ENCODE assay signal across 15 cellular contexts in the genomic region with DNA sequence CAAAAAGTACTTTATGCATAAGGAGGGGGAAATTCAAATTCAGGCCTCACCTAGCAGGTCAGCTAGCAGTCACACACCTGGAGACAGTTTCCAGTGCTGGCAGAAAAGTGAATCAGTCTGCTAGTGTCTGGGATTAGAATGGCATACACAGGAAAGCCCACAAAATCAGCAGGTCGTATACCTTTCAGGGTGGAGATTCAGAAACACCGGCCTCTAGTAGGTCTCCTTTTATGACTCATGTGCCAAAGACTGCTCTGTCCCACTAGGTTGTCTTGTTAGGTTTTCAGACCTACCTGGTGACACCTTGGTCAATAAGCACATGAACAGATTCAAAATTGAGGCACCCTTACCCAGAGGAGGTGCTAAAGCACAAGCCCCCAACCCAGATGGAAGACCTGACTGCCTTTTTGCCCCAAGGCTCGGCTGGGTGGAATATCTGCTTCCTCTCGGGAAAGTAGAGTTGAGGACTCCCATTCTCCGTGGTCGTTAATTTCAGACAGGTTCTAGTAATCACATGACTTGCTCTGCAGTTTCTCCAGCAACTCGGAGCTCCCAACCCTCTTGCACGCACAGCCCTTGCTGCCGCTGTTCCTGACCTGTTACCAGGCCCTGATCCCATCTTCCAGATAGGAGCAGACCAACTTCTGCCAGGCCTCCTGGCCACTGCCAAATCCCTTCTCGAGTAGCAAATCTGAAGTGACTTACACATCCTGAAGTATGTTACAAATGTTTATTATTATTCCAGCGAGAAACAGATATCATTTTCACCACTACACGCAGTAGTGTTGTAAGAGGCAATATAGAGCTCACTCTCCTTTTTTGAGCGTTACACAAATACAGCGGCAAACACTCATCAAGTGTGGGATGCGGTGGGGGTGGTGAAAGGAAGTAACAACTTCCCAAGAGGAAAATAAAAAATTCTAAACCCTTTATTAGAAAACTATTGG. TPM values are rescaled to one million over a fixed set of nuclear protein-coding genes. Genes with fewer than 3 reads are reported as not detected.
DNase-seq lines count a peak whose midpoint lies in the region; ATAC-seq and TF ChIP-seq lines count a peak whose summit lies in the region.
"Had no signal": no experiment of that assay in that cellular context is flagged by ENCODE, and none has a peak within 500 bp of the region (broad histone marks: within the 10 kb centered on the region; RNA-seq: fewer than 3 reads in every experiment).

No MANE protein-coding gene starts in this region.

- H4K20me1 ChIP-seq in mammary epithelial cell (ENCODE audit: insufficient read depth, low read length) = no peaks in the 10 kb centered on the region

- H3K36me3 ChIP-seq in breast epithelium = no peaks in the 10 kb centered on the region
- H3K36me3 ChIP-seq in mammary epithelial cell (ENCODE audit: insufficient read depth, low read length) = peaks cover 2% of the 10 kb centered on the region
- H3K36me3 ChIP-seq in vagina = no peaks in the 10 kb centered on the region

- no peaks in the 10 kb centered on the region for H3K27me3 Mint-ChIP-seq in activated CD8-positive, alpha-beta T cell treated with anti-CD3 and anti-CD28 coated beads, Interleukin-2, amount 10 ng/mL, durations not matched to agents 7 days and 5 days (ENCODE audit: low read depth)
- H3K27me3 Mint-ChIP-seq: progenitor cell of endocrine pancreas had no signal

- H3K4me1 Mint-ChIP-seq in activated CD8-positive, alpha-beta T cell treated with anti-CD3 and anti-CD28 coated beads, Interleukin-2, amount 10 ng/mL, durations not matched to agents 7 days and 5 days (ENCODE audit: low read depth) = peaks cover 47% of the 10 kb centered on the region

- H3K36me3 Mint-ChIP-seq in activated CD8-positive, alpha-beta T cell treated with anti-CD3 and anti-CD28 coated beads, Interleukin-2, amount 10 ng/mL, durations not matched to agents 7 days and 5 days (ENCODE audit: low read depth) = peaks cover 14% of the 10 kb centered on the region

- H3K4me2 ChIP-seq in mammary epithelial cell (ENCODE audit: insufficient read depth, low read depth, low read length) = no peak overlapping the region

- H3K9me3 ChIP-seq in breast epithelium (no peaks in the 10 kb centered on the region), mammary epithelial cell (replicated peaks; ENCODE audit: insufficient read depth, low read length) (peaks cover 4% of the 10 kb centered on the region), vagina (no peaks in the 10 kb centered on the region)
- H3K9me3 ChIP-seq: heart left ventricle had no signal

- POLR2A ChIA-PET in activated CD8-positive, alpha-beta T cell treated with anti-CD3 and anti-CD28 coated beads, Interleukin-2, amount 10 ng/mL, durations not matched to agents 7 days and 5 days (lab: Charles Lee) = interaction anchor here (1.2 kb wide), 1 partner anchor 47 kb away, joined by 9 read pairs; a partner anchor contains a TSS

- in situ Hi-C loops in mammary epithelial cell (cut with MboI; ENCODE audit: low sequenced_read_pairs in 2 of 2) = no loop called here

- no peak for ATAC-seq in activated CD8-positive, alpha-beta T cell treated with anti-CD3 and anti-CD28 coated beads, Interleukin-2, amount 10 ng/mL, durations not matched to agents 7 days and 5 days
- no peak for ATAC-seq in GM18502 (IDR thresholded peaks at IDR 0.05; ENCODE audit: poor library complexity, unreplicated experiment)

- no peak overlapping the region for H3K4me3 ChIP-seq in breast epithelium
- H3K4me3 ChIP-seq in mammary epithelial cell (replicated peaks in 1 of 3; ENCODE audit: insufficient read depth in 1 of 3, low read depth in 2 of 3, low read length in 3 of 3) = no peak overlapping the region
- no peak overlapping the region for H3K4me3 ChIP-seq in fibroblast of villous mesenchyme (ENCODE audit: low read depth, low read length)
- no peak overlapping the region for H3K4me3 ChIP-seq in vagina
- H3K4me3 ChIP-seq: lung had no signal

- TF ChIP-seq CTCF in breast epithelium (IDR thresholded peaks at IDR 0.05) (no peak), mammary epithelial cell (conservative IDR thresholded peaks at IDR 0.05 in 1 of 2, IDR thresholded peaks at IDR 0.05 in 1 of 2; ENCODE audit: extremely low read depth in 1 of 2, insufficient read depth in 1 of 2, low read depth in 1 of 2, low read length in 2 of 2) (no peak), fibroblast of villous mesenchyme (IDR thresholded peaks at IDR 0.05; ENCODE audit: insufficient read depth, low read depth, low read length) (no peak), vagina (IDR thresholded peaks at IDR 0.05) (no peak)

- H3K27me3 ChIP-seq in breast epithelium (no peaks in the 10 kb centered on the region), mammary epithelial cell (ENCODE audit: insufficient read depth, low read length) (no peaks in the 10 kb centered on the region), vagina (no peaks in the 10 kb centered on the region)
- H3K27me3 ChIP-seq: heart left ventricle had no signal

- dilution Hi-C loops in mammary epithelial cell (cut with HindIII; ENCODE audit: low sequenced_read_pairs) = no loop called here

- CTCF ChIA-PET in mammary epithelial cell (lab: Charles Lee; ENCODE audit: low non-redundant PET) = no interaction called here
- CTCF ChIA-PET in activated CD8-positive, alpha-beta T cell treated with anti-CD3 and anti-CD28 coated beads, Interleukin-2, amount 10 ng/mL, durations not matched to agents 7 days and 5 days (lab: Charles Lee) = interaction anchor here (2.2 to 2.3 kb wide), 2 partner anchors 9 to 143 kb away, joined by 5 to 6 read pairs; no protein-coding TSS in a partner anchor

- intact Hi-C loops in breast epithelium (cut with DNase I; ENCODE audit: low total_unique reads) (loop anchor here (5.0 to 10.0 kb wide), 2 partner anchors 40 to 718 kb away; no protein-coding TSS in a partner anchor), mammary epithelial cell (cut with micrococcal nuclease) (no loop called here), vagina (cut with DNase I) (no loop called here)

- no peaks in the 10 kb centered on the region for H3K9me3 Mint-ChIP-seq in activated CD8-positive, alpha-beta T cell treated with anti-CD3 and anti-CD28 coated beads, Interleukin-2, amount 10 ng/mL, durations not matched to agents 7 days and 5 days (ENCODE audit: insufficient read depth)

- peak overlapping the region; percentile 13 to 20 for H3K27ac ChIP-seq in breast epithelium
- H3K27ac ChIP-seq in mammary epithelial cell (ENCODE audit: insufficient read depth, low read depth, low read length) = no peak overlapping the region
- H3K27ac ChIP-seq in vagina = peak overlapping the region; percentile 79

- H3K9ac ChIP-seq in mammary epithelial cell (ENCODE audit: insufficient read depth, low read length) = no peak overlapping the region

- 92% methylated on average over 14 of the region's 15 CpGs for WGBS in mammary epithelial cell (ENCODE audit: low coverage, missing lambda C conversion rate)

- H3K79me2 ChIP-seq in mammary epithelial cell (ENCODE audit: insufficient read depth, low read length) = no peaks in the 10 kb centered on the region

- TF ChIP-seq POLR2A in breast epithelium (IDR thresholded peaks at IDR 0.05) (no peak), vagina (IDR thresholded peaks at IDR 0.05) (no peak)

- DNase-seq in breast epithelium (ENCODE audit: low spot score in 2 of 2) (no peak), mammary epithelial cell (no peak), fibroblast of villous mesenchyme (ENCODE audit: low read depth) (peak; percentile 74), vagina (ENCODE audit: extremely low spot score in 2 of 2) (no peak), DMS153 treated with DMSO at 0.1 percent for 48 hours (lab: John Stamatoyannopoulos, UW; ENCODE audit: unreplicated experiment) (no peak), GM19238 (ENCODE audit: insufficient read length, low spot score) (no peak)
- no peak for DNase-seq in activated CD8-positive, alpha-beta T cell treated with anti-CD3 and anti-CD28 coated beads, Interleukin-2, amount 10 ng/mL, durations not matched to agents 7 days and 5 days
- DNase-seq: GF-D8; H7; heart left ventricle; NCI-H226; stimulated activated CD4-positive, alpha-beta T cell treated with anti-CD3 and anti-CD28 coated beads, Interleukin-2, amount 100 ng/mL, for 48 hours had no signal

- no peaks in the 10 kb centered on the region for H3K4me1 ChIP-seq in breast epithelium
- H3K4me1 ChIP-seq in mammary epithelial cell (ENCODE audit: insufficient read depth, low read length) = no peaks in the 10 kb centered on the region
- peaks cover 38% of the 10 kb centered on the region for H3K4me1 ChIP-seq in vagina

- H2AFZ ChIP-seq in mammary epithelial cell (ENCODE audit: low read depth, low read length) = no peak overlapping the region

- H3K4me3 Mint-ChIP-seq in activated CD8-positive, alpha-beta T cell treated with anti-CD3 and anti-CD28 coated beads, Interleukin-2, amount 10 ng/mL, durations not matched to agents 7 days and 5 days = no peak overlapping the region

- peak overlapping the region; percentile 91 for H3K27ac Mint-ChIP-seq in activated CD8-positive, alpha-beta T cell treated with anti-CD3 and anti-CD28 coated beads, Interleukin-2, amount 10 ng/mL, durations not matched to agents 7 days and 5 days

- BruUV-seq in mammary epithelial cell (replicated peaks; lab: Mats Ljungman, UMichigan) = no TSS peak

RNA-seq across cellular contexts. Expression of a gene that starts 46.6 kb away (rescaled TPM):
- total RNA-seq in breast epithelium (10 to 100 TPM in 1 of 3 donors, 1 to 10 TPM in 2; 4.6 to 10.5 (median 6.2) TPM), mammary epithelial cell (10 to 100 TPM; 12.5 to 15.8 TPM), fibroblast of villous mesenchyme (11.2 and 12.9 TPM in 2 replicates), vagina (6.9 TPM)
- 5.6 TPM for polyA plus RNA-seq in mammary epithelial cell
- polyA minus RNA-seq in mammary epithelial cell = 13.2 TPM
- 1 to 10 TPM; 4.0 to 4.3 TPM for total RNA-seq in activated CD8-positive, alpha-beta T cell treated with anti-CD3 and anti-CD28 coated beads, Interleukin-2, amount 10 ng/mL, durations not matched to agents 7 days and 5 days
